In the genomic region with DNA sequence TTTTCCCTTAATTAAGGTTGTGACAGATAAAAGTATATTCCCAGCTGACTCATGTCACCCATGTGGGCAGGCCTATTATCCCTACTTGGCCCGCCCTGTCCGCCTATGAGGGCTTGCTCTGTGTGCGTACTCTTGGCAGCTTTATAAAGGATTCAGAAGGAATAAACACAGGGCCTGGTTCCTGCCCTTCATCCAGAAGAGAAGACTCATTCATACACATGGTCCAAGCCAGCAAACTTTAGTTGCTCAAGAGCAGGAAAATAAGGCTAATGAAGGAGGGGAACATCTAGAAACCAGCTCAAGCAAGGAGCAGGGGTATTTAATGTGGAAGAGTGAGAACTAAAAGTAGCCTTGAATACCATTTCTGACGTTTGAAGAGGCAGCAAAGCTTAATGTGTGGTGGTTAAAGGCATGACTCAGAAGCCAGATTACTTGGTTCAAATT, we compare ENCODE assay signal across 11 cellular contexts.
A peak's percentile ranks its signal among the peaks of the same experiment; 100 is the strongest.
DNase-seq lines count a peak whose midpoint lies in the region; ATAC-seq and TF ChIP-seq lines count a peak whose summit lies in the region.
"Had no signal": no experiment of that assay in that cellular context is flagged by ENCODE, and none has a peak within 500 bp of the region (broad histone marks: within the 10 kb centered on the region; RNA-seq: fewer than 3 reads in every experiment).

No MANE protein-coding gene starts in this region.

- no peaks in the 10 kb centered on the region for H3K9me3 ChIP-seq in PC-9 (ENCODE audit: insufficient read depth, low read depth)

- H2AFZ ChIP-seq in PC-9: no peak overlapping the region

- intact Hi-C loops in PC-9 (cut with micrococcal nuclease; ENCODE audit: unreplicated experiment): no loop called here

- no peaks in the 10 kb centered on the region for H3K79me2 ChIP-seq in PC-9 (ENCODE audit: low read depth)

- no peak overlapping the region for H3K4me2 ChIP-seq in PC-9

- H3K4me3 ChIP-seq in choroid plexus epithelial cell (ENCODE audit: low read depth, low read length): no peak overlapping the region
- H3K4me3 ChIP-seq in skin epidermis: no peak overlapping the region
- H3K4me3 ChIP-seq in PC-9: no peak overlapping the region

- DNase-seq in GM04504 (ENCODE audit: low read depth) (peak; percentile 79), choroid plexus epithelial cell (ENCODE audit: low read depth) (peak; percentile 65), left kidney (ENCODE audit: low read depth, low spot score) (peak; percentile 69), PC-9 (no peak), COR-L47 (lab: John Stamatoyannopoulos, UW) (no peak)
- DNase-seq in effector CD4-positive, alpha-beta T cell: no peak
- DNase-seq: activated T-cell treated with anti-CD3 and anti-CD28 coated beads, Interleukin-2, amount 50 U/mL, for 48 hours; EL; NCI-H1105 treated with DMSO at 0.1 percent for 48 hours had no signal

- CTCF ChIA-PET in PC-9 (lab: Charles Lee): no interaction called here

- peaks cover 4% of the 10 kb centered on the region; the same call in 1 of the 2 replicates for H3K9me2 ChIP-seq in PC-9 (ENCODE audit: insufficient read depth)

- TF ChIP-seq CTCF in choroid plexus epithelial cell (conservative IDR thresholded peaks at IDR 0.05; ENCODE audit: low read depth, low read length) (no peak), PC-9 (conservative IDR thresholded peaks at IDR 0.05) (no peak)

- H3K27me3 ChIP-seq in PC-9 (ENCODE audit: insufficient read depth, low read depth): no peaks in the 10 kb centered on the region

- no peaks in the 10 kb centered on the region for H4K20me1 ChIP-seq in PC-9 (ENCODE audit: insufficient read depth)

- no peak for ATAC-seq in activated CD4-positive, CD25-positive, alpha-beta regulatory T cell treated with anti-CD3 and anti-CD28 coated beads, Interleukin-2, amount 50 U/mL, for 24 hours

- H3F3A ChIP-seq in PC-9 (ENCODE audit: insufficient read depth, low read depth): no peaks in the 10 kb centered on the region

- no TSS peak for BruUV-seq in PC-9 (replicated peaks; lab: Mats Ljungman, UMichigan)

- peak overlapping the region in 15 of 21 experiments; percentile 5 to 82 (median 48) for H3K27ac ChIP-seq in skin epidermis
- H3K27ac ChIP-seq in PC-9: no peak overlapping the region

- H3K36me3 ChIP-seq in PC-9 (ENCODE audit: low read depth): no peaks in the 10 kb centered on the region

- no peaks in the 10 kb centered on the region for H3K4me1 ChIP-seq in PC-9 (replicated peaks; ENCODE audit: insufficient read depth)

- POLR2A ChIA-PET in PC-9 (lab: Charles Lee; ENCODE audit: unreplicated experiment): no interaction called here

Comparison
In these comparisons a context has a peak if more than half of its experiments do, and no peak if none do; other contexts are left out.
1. DNase-seq: peak in GM04504 (single experiment), choroid plexus epithelial cell (single experiment) and left kidney (single experiment); none in effector CD4-positive, alpha-beta T cell (single experiment), PC-9 (0 of 2) and COR-L47 (single experiment).